ENCODE assay signal across 1 cellular context in genomic region chr3:28109829-28110228, GRCh38.
TF ChIP-seq lines count a peak whose summit lies in the region.

No MANE protein-coding gene starts in this region.

TF ChIP-seq in HepG2, 621 proteins besides CTCF, POLR2A, EP300 and RAD21 (continued from another document and continues in another):
- TF ChIP-seq, protein P1, sequence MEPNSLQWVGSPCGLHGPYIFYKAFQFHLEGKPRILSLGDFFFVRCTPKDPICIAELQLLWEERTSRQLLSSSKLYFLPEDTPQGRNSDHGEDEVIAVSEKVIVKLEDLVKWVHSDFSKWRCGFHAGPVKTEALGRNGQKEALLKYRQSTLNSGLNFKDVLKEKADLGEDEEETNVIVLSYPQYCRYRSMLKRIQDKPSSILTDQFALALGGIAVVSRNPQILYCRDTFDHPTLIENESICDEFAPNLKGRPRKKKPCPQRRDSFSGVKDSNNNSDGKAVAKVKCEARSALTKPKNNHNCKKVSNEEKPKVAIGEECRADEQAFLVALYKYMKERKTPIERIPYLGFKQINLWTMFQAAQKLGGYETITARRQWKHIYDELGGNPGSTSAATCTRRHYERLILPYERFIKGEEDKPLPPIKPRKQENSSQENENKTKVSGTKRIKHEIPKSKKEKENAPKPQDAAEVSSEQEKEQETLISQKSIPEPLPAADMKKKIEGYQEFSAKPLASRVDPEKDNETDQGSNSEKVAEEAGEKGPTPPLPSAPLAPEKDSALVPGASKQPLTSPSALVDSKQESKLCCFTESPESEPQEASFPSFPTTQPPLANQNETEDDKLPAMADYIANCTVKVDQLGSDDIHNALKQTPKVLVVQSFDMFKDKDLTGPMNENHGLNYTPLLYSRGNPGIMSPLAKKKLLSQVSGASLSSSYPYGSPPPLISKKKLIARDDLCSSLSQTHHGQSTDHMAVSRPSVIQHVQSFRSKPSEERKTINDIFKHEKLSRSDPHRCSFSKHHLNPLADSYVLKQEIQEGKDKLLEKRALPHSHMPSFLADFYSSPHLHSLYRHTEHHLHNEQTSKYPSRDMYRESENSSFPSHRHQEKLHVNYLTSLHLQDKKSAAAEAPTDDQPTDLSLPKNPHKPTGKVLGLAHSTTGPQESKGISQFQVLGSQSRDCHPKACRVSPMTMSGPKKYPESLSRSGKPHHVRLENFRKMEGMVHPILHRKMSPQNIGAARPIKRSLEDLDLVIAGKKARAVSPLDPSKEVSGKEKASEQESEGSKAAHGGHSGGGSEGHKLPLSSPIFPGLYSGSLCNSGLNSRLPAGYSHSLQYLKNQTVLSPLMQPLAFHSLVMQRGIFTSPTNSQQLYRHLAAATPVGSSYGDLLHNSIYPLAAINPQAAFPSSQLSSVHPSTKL (CRISPR knock-in tag; IDR thresholded peaks at IDR 0.05): peak; percentile 87
- no peak for TF ChIP-seq RBFOX2 (IDR thresholded peaks at IDR 0.05; ENCODE audit: low read depth, low read length)
- no peak for TF ChIP-seq KDM2A (CRISPR knock-in tag; IDR thresholded peaks at IDR 0.05; ENCODE audit: borderline replicate concordance, low read depth)
- TF ChIP-seq ZNF296 (CRISPR knock-in tag; conservative IDR thresholded peaks at IDR 0.05): no peak
- no peak for TF ChIP-seq KDM5B (CRISPR knock-in tag; IDR thresholded peaks at IDR 0.05; ENCODE audit: borderline replicate concordance)
- no peak for TF ChIP-seq MED8 (CRISPR knock-in tag; IDR thresholded peaks at IDR 0.05; ENCODE audit: insufficient replicate concordance)
- no peak for TF ChIP-seq SP140L (CRISPR knock-in tag; IDR thresholded peaks at IDR 0.05; ENCODE audit: borderline replicate concordance)
- TF ChIP-seq SRSF1 (optimal IDR thresholded peaks at IDR 0.05; ENCODE audit: low read depth, low read length): no peak
- TF ChIP-seq CHD2 (IDR thresholded peaks at IDR 0.05; ENCODE audit: low read depth, low read length): no peak
- peak; percentile 83; the same call in 1 of the 2 replicates for TF ChIP-seq ZNF362 (CRISPR knock-in tag; IDR thresholded peaks at IDR 0.05; ENCODE audit: borderline replicate concordance)
- TF ChIP-seq AHDC1 (CRISPR knock-in tag; IDR thresholded peaks at IDR 0.05; ENCODE audit: borderline replicate concordance): peak; percentile 87
- TF ChIP-seq ZNF333 (CRISPR knock-in tag; IDR thresholded peaks at IDR 0.05; ENCODE audit: borderline replicate concordance): no peak
- TF ChIP-seq RFX5 (IDR thresholded peaks at IDR 0.05; ENCODE audit: low read depth, low read length): no peak
- no peak for TF ChIP-seq FOXA1 (IDR thresholded peaks at IDR 0.05)
- peak; percentile 48; the same call in 1 of the 2 replicates for TF ChIP-seq FOXA1 (CRISPR knock-in tag; IDR thresholded peaks at IDR 0.05)
- TF ChIP-seq, protein P2, sequence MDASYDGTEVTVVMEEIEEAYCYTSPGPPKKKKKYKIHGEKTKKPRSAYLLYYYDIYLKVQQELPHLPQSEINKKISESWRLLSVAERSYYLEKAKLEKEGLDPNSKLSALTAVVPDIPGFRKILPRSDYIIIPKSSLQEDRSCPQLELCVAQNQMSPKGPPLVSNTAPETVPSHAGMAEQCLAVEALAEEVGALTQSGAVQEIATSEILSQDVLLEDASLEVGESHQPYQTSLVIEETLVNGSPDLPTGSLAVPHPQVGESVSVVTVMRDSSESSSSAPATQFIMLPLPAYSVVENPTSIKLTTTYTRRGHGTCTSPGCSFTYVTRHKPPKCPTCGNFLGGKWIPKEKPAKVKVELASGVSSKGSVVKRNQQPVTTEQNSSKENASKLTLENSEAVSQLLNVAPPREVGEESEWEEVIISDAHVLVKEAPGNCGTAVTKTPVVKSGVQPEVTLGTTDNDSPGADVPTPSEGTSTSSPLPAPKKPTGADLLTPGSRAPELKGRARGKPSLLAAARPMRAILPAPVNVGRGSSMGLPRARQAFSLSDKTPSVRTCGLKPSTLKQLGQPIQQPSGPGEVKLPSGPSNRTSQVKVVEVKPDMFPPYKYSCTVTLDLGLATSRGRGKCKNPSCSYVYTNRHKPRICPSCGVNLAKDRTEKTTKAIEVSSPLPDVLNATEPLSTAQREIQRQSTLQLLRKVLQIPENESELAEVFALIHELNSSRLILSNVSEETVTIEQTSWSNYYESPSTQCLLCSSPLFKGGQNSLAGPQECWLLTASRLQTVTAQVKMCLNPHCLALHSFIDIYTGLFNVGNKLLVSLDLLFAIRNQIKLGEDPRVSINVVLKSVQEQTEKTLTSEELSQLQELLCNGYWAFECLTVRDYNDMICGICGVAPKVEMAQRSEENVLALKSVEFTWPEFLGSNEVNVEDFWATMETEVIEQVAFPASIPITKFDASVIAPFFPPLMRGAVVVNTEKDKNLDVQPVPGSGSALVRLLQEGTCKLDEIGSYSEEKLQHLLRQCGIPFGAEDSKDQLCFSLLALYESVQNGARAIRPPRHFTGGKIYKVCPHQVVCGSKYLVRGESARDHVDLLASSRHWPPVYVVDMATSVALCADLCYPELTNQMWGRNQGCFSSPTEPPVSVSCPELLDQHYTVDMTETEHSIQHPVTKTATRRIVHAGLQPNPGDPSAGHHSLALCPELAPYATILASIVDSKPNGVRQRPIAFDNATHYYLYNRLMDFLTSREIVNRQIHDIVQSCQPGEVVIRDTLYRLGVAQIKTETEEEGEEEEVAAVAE (CRISPR knock-in tag; IDR thresholded peaks at IDR 0.05; ENCODE audit: borderline replicate concordance): 0 out of 2 replicates have a peak, but pooled peaks have one; percentile 30
- no peak for TF ChIP-seq ESRRA (CRISPR knock-in tag; IDR thresholded peaks at IDR 0.05; ENCODE audit: low read depth)
- TF ChIP-seq ZNF17 (CRISPR knock-in tag; IDR thresholded peaks at IDR 0.05): no peak
- TF ChIP-seq, protein P3, sequence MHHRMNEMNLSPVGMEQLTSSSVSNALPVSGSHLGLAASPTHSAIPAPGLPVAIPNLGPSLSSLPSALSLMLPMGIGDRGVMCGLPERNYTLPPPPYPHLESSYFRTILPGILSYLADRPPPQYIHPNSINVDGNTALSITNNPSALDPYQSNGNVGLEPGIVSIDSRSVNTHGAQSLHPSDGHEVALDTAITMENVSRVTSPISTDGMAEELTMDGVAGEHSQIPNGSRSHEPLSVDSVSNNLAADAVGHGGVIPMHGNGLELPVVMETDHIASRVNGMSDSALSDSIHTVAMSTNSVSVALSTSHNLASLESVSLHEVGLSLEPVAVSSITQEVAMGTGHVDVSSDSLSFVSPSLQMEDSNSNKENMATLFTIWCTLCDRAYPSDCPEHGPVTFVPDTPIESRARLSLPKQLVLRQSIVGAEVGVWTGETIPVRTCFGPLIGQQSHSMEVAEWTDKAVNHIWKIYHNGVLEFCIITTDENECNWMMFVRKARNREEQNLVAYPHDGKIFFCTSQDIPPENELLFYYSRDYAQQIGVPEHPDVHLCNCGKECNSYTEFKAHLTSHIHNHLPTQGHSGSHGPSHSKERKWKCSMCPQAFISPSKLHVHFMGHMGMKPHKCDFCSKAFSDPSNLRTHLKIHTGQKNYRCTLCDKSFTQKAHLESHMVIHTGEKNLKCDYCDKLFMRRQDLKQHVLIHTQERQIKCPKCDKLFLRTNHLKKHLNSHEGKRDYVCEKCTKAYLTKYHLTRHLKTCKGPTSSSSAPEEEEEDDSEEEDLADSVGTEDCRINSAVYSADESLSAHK (CRISPR knock-in tag; IDR thresholded peaks at IDR 0.05; ENCODE audit: borderline replicate concordance): no peak
- peak; percentile 62; the same call in 1 of the 2 replicates for TF ChIP-seq HMG20A (CRISPR knock-in tag; IDR thresholded peaks at IDR 0.05; ENCODE audit: borderline replicate concordance)
- no peak for TF ChIP-seq HOXA7 (CRISPR knock-in tag; IDR thresholded peaks at IDR 0.05)
- no peak for TF ChIP-seq ZSCAN5A (CRISPR knock-in tag; IDR thresholded peaks at IDR 0.05; ENCODE audit: borderline replicate concordance)
- no peak for TF ChIP-seq KDM3A (CRISPR knock-in tag; IDR thresholded peaks at IDR 0.05; ENCODE audit: low read depth)
- no peak for TF ChIP-seq ZNF615 (CRISPR knock-in tag; IDR thresholded peaks at IDR 0.05; ENCODE audit: borderline replicate concordance)
- no peak for TF ChIP-seq ZNF432 (CRISPR knock-in tag; IDR thresholded peaks at IDR 0.05; ENCODE audit: borderline replicate concordance)
- TF ChIP-seq, protein P4, sequence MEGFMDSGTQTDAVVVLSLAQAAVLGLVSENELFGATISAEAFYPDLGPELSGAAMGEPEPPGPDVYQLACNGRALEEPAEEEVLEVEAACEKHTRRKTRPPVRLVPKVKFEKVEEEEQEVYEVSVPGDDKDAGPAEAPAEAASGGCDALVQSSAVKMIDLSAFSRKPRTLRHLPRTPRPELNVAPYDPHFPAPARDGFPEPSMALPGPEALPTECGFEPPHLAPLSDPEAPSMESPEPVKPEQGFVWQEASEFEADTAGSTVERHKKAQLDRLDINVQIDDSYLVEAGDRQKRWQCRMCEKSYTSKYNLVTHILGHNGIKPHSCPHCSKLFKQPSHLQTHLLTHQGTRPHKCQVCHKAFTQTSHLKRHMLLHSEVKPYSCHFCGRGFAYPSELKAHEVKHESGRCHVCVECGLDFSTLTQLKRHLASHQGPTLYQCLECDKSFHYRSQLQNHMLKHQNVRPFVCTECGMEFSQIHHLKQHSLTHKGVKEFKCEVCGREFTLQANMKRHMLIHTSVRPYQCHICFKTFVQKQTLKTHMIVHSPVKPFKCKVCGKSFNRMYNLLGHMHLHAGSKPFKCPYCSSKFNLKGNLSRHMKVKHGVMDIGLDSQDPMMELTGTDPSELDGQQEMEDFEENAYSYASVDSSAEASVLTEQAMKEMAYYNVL (CRISPR knock-in tag; IDR thresholded peaks at IDR 0.05; ENCODE audit: borderline replicate concordance): no peak
- no peak for TF ChIP-seq PCBP1 (IDR thresholded peaks at IDR 0.05; ENCODE audit: borderline replicate concordance, low read depth, low read length)
- TF ChIP-seq, protein P5, sequence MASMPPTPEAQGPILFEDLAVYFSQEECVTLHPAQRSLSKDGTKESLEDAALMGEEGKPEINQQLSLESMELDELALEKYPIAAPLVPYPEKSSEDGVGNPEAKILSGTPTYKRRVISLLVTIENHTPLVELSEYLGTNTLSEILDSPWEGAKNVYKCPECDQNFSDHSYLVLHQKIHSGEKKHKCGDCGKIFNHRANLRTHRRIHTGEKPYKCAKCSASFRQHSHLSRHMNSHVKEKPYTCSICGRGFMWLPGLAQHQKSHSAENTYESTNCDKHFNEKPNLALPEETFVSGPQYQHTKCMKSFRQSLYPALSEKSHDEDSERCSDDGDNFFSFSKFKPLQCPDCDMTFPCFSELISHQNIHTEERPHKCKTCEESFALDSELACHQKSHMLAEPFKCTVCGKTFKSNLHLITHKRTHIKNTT (CRISPR knock-in tag; IDR thresholded peaks at IDR 0.05): no peak
- TF ChIP-seq ZNF160 (CRISPR knock-in tag; IDR thresholded peaks at IDR 0.05): no peak
- no peak for TF ChIP-seq SOX13 (IDR thresholded peaks at IDR 0.05)
- peak in 1 of 2 experiments; percentile 58; a peak in 1 of 4 replicates for TF ChIP-seq SOX13 (CRISPR knock-in tag; conservative IDR thresholded peaks at IDR 0.05 in 1 of 2, IDR thresholded peaks at IDR 0.05 in 1 of 2)
- TF ChIP-seq MYNN (CRISPR knock-in tag; IDR thresholded peaks at IDR 0.05; ENCODE audit: low read depth): no peak
- no peak for TF ChIP-seq ZNF460 (CRISPR knock-in tag; IDR thresholded peaks at IDR 0.05; ENCODE audit: borderline replicate concordance)
- peak; percentile 18; the same call in 1 of the 2 replicates for TF ChIP-seq FOXK1 (CRISPR knock-in tag; IDR thresholded peaks at IDR 0.05; ENCODE audit: borderline replicate concordance, low read depth)
- TF ChIP-seq ZNF570 (CRISPR knock-in tag; IDR thresholded peaks at IDR 0.05; ENCODE audit: borderline replicate concordance): no peak
- no peak for TF ChIP-seq ZNF83 (CRISPR knock-in tag; IDR thresholded peaks at IDR 0.05; ENCODE audit: borderline replicate concordance)
- TF ChIP-seq SALL2 (CRISPR knock-in tag; IDR thresholded peaks at IDR 0.05): no peak
- TF ChIP-seq ERF (CRISPR knock-in tag; IDR thresholded peaks at IDR 0.05): no peak
